Comparison of ENCODE assay signal across 1 cellular context in the genomic region with DNA sequence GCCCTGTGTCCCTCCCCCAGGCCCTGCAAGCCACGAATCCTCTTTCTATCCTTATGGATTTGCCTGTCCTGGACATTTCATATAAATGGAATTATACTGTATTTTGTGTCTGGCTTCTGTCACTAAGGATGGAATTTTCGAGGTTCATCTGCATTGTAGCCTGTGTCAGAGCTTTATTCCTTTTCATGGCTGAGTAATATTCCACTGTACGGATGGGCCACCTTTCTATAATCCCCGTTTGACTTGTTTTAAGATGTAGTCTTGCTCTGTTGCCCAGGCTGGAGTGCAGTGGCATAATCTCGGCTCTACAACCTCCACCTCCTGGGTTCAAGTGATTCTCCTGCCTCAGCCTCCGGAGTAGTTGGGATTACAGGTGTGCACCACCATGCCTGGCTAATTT.
TF ChIP-seq lines count a peak whose summit lies in the region.

No MANE protein-coding gene starts in this region.

TF ChIP-seq in K562, 482 proteins besides CTCF, POLR2A, EP300 and RAD21:
- TF ChIP-seq, protein P1, sequence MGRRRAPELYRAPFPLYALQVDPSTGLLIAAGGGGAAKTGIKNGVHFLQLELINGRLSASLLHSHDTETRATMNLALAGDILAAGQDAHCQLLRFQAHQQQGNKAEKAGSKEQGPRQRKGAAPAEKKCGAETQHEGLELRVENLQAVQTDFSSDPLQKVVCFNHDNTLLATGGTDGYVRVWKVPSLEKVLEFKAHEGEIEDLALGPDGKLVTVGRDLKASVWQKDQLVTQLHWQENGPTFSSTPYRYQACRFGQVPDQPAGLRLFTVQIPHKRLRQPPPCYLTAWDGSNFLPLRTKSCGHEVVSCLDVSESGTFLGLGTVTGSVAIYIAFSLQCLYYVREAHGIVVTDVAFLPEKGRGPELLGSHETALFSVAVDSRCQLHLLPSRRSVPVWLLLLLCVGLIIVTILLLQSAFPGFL (CRISPR knock-in tag; IDR thresholded peaks at IDR 0.05), result no peak
- TF ChIP-seq, protein P2, sequence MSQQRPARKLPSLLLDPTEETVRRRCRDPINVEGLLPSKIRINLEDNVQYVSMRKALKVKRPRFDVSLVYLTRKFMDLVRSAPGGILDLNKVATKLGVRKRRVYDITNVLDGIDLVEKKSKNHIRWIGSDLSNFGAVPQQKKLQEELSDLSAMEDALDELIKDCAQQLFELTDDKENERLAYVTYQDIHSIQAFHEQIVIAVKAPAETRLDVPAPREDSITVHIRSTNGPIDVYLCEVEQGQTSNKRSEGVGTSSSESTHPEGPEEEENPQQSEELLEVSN (IDR thresholded peaks at IDR 0.05; ENCODE audit: borderline replicate concordance in 1 of 2, extremely low read depth in 1 of 2, insufficient read depth in 1 of 2, insufficient read length in 1 of 2, low read depth in 1 of 2, low read length in 1 of 2, poor library complexity in 1 of 2, severe bottlenecking in 1 of 2), result no peak
- TF ChIP-seq ZNF551 (CRISPR knock-in tag; IDR thresholded peaks at IDR 0.05) (no peak), BCOR (IDR thresholded peaks at IDR 0.05) (peak; percentile 60; the same call in 1 of the 2 replicates), SOX6 (IDR thresholded peaks at IDR 0.05) (no peak), PML (IDR thresholded peaks at IDR 0.05; ENCODE audit: low read length) (no peak), SAP30 (IDR thresholded peaks at IDR 0.05; ENCODE audit: borderline replicate concordance, insufficient read depth, low read depth, low read length, poor library complexity, severe bottlenecking) (no peak), ZEB2 (IDR thresholded peaks at IDR 0.05) (no peak), ZNF146 (CRISPR knock-in tag; IDR thresholded peaks at IDR 0.05; ENCODE audit: unreplicated experiment) (peak; percentile 98), MCM3 (IDR thresholded peaks at IDR 0.05) (no peak), RBM25 (IDR thresholded peaks at IDR 0.05; ENCODE audit: low read depth, low read length, severe bottlenecking) (peak; percentile 79), KDM1A (IDR thresholded peaks at IDR 0.05) (peak in 1 of 2 experiments; percentile 59; a peak in 1 of 4 replicates), SRSF9 (IDR thresholded peaks at IDR 0.05; ENCODE audit: borderline replicate concordance, low read depth, low read length) (no peak), NCOA2 (IDR thresholded peaks at IDR 0.05; ENCODE audit: partially characterized antibody in 2 of 2) (no peak), POLR3G (IDR thresholded peaks at IDR 0.05; ENCODE audit: extremely low read depth, insufficient read length, insufficient replicate concordance) (no peak)
- TF ChIP-seq, protein P3, sequence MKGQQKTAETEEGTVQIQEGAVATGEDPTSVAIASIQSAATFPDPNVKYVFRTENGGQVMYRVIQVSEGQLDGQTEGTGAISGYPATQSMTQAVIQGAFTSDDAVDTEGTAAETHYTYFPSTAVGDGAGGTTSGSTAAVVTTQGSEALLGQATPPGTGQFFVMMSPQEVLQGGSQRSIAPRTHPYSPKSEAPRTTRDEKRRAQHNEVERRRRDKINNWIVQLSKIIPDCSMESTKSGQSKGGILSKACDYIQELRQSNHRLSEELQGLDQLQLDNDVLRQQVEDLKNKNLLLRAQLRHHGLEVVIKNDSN (CRISPR knock-in tag; IDR thresholded peaks at IDR 0.05), result no peak
- TF ChIP-seq, protein P4, sequence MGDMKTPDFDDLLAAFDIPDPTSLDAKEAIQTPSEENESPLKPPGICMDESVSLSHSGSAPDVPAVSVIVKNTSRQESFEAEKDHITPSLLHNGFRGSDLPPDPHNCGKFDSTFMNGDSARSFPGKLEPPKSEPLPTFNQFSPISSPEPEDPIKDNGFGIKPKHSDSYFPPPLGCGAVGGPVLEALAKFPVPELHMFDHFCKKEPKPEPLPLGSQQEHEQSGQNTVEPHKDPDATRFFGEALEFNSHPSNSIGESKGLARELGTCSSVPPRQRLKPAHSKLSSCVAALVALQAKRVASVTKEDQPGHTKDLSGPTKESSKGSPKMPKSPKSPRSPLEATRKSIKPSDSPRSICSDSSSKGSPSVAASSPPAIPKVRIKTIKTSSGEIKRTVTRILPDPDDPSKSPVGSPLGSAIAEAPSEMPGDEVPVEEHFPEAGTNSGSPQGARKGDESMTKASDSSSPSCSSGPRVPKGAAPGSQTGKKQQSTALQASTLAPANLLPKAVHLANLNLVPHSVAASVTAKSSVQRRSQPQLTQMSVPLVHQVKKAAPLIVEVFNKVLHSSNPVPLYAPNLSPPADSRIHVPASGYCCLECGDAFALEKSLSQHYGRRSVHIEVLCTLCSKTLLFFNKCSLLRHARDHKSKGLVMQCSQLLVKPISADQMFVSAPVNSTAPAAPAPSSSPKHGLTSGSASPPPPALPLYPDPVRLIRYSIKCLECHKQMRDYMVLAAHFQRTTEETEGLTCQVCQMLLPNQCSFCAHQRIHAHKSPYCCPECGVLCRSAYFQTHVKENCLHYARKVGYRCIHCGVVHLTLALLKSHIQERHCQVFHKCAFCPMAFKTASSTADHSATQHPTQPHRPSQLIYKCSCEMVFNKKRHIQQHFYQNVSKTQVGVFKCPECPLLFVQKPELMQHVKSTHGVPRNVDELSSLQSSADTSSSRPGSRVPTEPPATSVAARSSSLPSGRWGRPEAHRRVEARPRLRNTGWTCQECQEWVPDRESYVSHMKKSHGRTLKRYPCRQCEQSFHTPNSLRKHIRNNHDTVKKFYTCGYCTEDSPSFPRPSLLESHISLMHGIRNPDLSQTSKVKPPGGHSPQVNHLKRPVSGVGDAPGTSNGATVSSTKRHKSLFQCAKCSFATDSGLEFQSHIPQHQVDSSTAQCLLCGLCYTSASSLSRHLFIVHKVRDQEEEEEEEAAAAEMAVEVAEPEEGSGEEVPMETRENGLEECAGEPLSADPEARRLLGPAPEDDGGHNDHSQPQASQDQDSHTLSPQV (IDR thresholded peaks at IDR 0.05), result no peak
